Comparison of ENCODE assay signal across 20 cellular contexts in the genomic region with DNA sequence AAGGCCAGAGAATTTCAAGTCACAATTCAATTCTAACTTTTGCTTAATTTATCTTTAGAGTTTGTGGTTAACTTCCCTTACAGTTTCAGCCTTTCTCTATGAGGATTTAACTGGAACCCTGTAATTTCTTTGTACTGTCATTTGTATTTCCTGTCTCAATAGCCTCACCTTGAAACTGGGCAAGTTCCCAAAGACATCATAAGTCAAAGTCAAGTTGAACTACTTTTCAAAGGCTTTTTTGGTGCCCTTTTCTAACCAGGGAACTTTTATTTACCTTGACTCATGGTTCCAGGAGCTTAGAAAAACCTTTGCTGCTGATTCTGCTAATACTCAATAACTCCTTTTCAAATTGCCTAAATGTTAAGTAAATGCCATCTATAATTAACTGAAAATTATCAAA.
A peak's percentile ranks its signal among the peaks of the same experiment; 100 is the strongest.
DNase-seq lines count a peak whose midpoint lies in the region; ATAC-seq, FAIRE-seq and TF ChIP-seq lines count a peak whose summit lies in the region.
"Had no signal": no experiment of that assay in that cellular context is flagged by ENCODE, and none has a peak within 500 bp of the region (broad histone marks: within the 10 kb centered on the region; RNA-seq: fewer than 3 reads in every experiment).

No MANE protein-coding gene starts in this region.

- no peak for TF ChIP-seq POLR2A in A549 (IDR thresholded peaks at IDR 0.05; ENCODE audit: low read length)

- H3K36me3 Mint-ChIP-seq in WTC11 = no peaks in the 10 kb centered on the region

- H3K4me3 Mint-ChIP-seq in WTC11 = no peak overlapping the region
- H3K4me3 Mint-ChIP-seq: HFFc6 had no signal

- DNase-seq in A549 (ENCODE audit: low read depth in 1 of 2, low spot score in 1 of 2) = peak in 1 of 2 experiments; percentile 78
- DNase-seq in HPDE6-E6E7 (ENCODE audit: extremely low spot score) = peak; percentile 38
- DNase-seq in WTC11 (ENCODE audit: low spot score) = no peak
- DNase-seq in left lobe of liver (ENCODE audit: low spot score) = no peak
- DNase-seq in retina = no peak
- no peak for DNase-seq in COLO668 (lab: John Stamatoyannopoulos, UW; ENCODE audit: unreplicated experiment)
- DNase-seq: activated effector memory CD4-positive, alpha-beta T cell treated with anti-CD3 and anti-CD28 coated beads, Interleukin-2, amount 50 U/mL, for 16 hours; Caco-2; cortex of kidney; erythroblast; heart left ventricle; HFFc6; KBM-7; NCI-H146; NCI-H446 treated with DMSO at 0.1 percent for 48 hours; OCI-M1; ovary; stimulated activated naive CD4-positive, alpha-beta T cell treated with Interleukin-2 at 50 U/mL for 16 hours had no signal

- 0 out of 5 replicates have a peak, but pooled peaks of 1 of the 2 experiments have one; percentile 32 for TF ChIP-seq RAD21 in A549 (conservative IDR thresholded peaks at IDR 0.05 in 1 of 2, IDR thresholded peaks at IDR 0.05 in 1 of 2)

- H3K4me1 ChIP-seq in A549 = peaks cover 68% of the 10 kb centered on the region

- peaks cover 44% of the 10 kb centered on the region for H3K4me1 Mint-ChIP-seq in WTC11

- POLR2A ChIA-PET in A549 (lab: Yijun Ruan, JAX) = interaction anchor here (0.7 to 1.5 kb wide), 2 partner anchors 13 kb away, joined by 3 to 9 read pairs; no protein-coding TSS in a partner anchor
- POLR2A ChIA-PET in WTC11 (lab: Charles Lee) = no interaction called here

- H3K27ac ChIP-seq in A549 = peak overlapping the region; percentile 63 to 88; a peak in 5 of 6 replicates
- H3K27ac ChIP-seq: ovary had no signal

- CTCF ChIA-PET in A549 (lab: Yijun Ruan, JAX) (interaction anchor here (0.8 to 1.5 kb wide), 3 partner anchors 8 to 309 kb away, joined by 3 to 4 read pairs (median 3); no protein-coding TSS in a partner anchor), WTC11 (lab: Charles Lee) (no interaction called here)

- no peak overlapping the region for H3K27ac Mint-ChIP-seq in WTC11
- H3K27ac Mint-ChIP-seq: HFFc6 had no signal

- FAIRE-seq in A549 (lab: Jason Lieb, UNC) = peak; percentile 86

- no peaks in the 10 kb centered on the region for H3K9me3 ChIP-seq in A549
- H3K9me3 ChIP-seq: Caco-2, heart left ventricle, ovary had no signal

- ATAC-seq in A549 = peak; percentile 49 to 62; a peak in 4 of 6 replicates
- ATAC-seq in WTC11 = no peak
- peak; percentile 52 for ATAC-seq in left lobe of liver
- ATAC-seq in GM21619 (IDR thresholded peaks at IDR 0.05; ENCODE audit: unreplicated experiment) = no peak
- no peak for ATAC-seq in GM21423 (IDR thresholded peaks at IDR 0.05; ENCODE audit: unreplicated experiment)
- ATAC-seq: heart left ventricle had no signal

- peak overlapping the region; percentile 64 for H3K4me2 ChIP-seq in A549

- TF ChIP-seq EP300 in A549 (IDR thresholded peaks at IDR 0.05) = peak in 1 of 2 experiments; percentile 39; a peak in 1 of 5 replicates

- no peak overlapping the region for H3K4me3 ChIP-seq in A549
- H3K4me3 ChIP-seq: heart left ventricle, ovary had no signal

- H3K9me3 Mint-ChIP-seq in WTC11 = peaks cover 3% of the 10 kb centered on the region; the same call in 1 of the 2 replicates
- H3K9me3 Mint-ChIP-seq: HFFc6 had no signal

- no peak for TF ChIP-seq CTCF in A549 (IDR thresholded peaks at IDR 0.05)
- no peak for TF ChIP-seq CTCF in WTC11 (IDR thresholded peaks at IDR 0.05)

- no peaks in the 10 kb centered on the region for H3K27me3 Mint-ChIP-seq in WTC11 (ENCODE audit: low read depth)

TF ChIP-seq in A549, 52 proteins besides CTCF, POLR2A, EP300 and RAD21:
- TF ChIP-seq HOXB5 (CRISPR knock-in tag; IDR thresholded peaks at IDR 0.05) (peak; percentile 90), ZSCAN20 (CRISPR knock-in tag; IDR thresholded peaks at IDR 0.05) (no peak), JUN (IDR thresholded peaks at IDR 0.05) (0 out of 5 replicates have a peak, but pooled peaks of 1 of the 2 experiments have one; percentile 22), JUNB (IDR thresholded peaks at IDR 0.05) (peak; percentile 58), ESRRA (IDR thresholded peaks at IDR 0.05; ENCODE audit: borderline replicate concordance, low read length) (0 out of 2 replicates have a peak, but pooled peaks have one; percentile 26), MAZ (IDR thresholded peaks at IDR 0.05; ENCODE audit: borderline replicate concordance, low read depth, low read length) (no peak), GATA3 (IDR thresholded peaks at IDR 0.05; ENCODE audit: borderline replicate concordance) (peak; percentile 54; the same call in 1 of the 2 replicates), SMC3 (IDR thresholded peaks at IDR 0.05) (peak; percentile 28; the same call in 2 of the 3 replicates)

TF ChIP-seq in WTC11, 78 proteins besides CTCF, POLR2A, EP300 and RAD21:
- TF ChIP-seq PRRX2 (CRISPR knock-in tag; IDR thresholded peaks at IDR 0.05) (no peak), GABPB1 (CRISPR knock-in tag; IDR thresholded peaks at IDR 0.05) (0 out of 2 replicates have a peak, but pooled peaks have one; percentile 23)

Comparison
In these comparisons a context has a peak if more than half of its experiments do, and no peak if none do; other contexts are left out.
1. ATAC-seq: peak in A549 (2 of 2) and left lobe of liver (single experiment); none in WTC11 (single experiment), GM21619 (single experiment) and GM21423 (single experiment).
2. Of the 8 proteins assayed by ChIP-seq in both WTC11 and A549: peak only in WTC11: none; only in A549: ESRRA; in both: none; in neither: 6; mixed calls (peak in some experiments, not most) for 1.